Comparison of ENCODE assay signal across 15 cellular contexts in genomic region chr11:44530413-44531115, GRCh38. TPM values are rescaled to one million over a fixed set of nuclear protein-coding genes. Genes with fewer than 3 reads are reported as not detected.
A peak's percentile ranks its signal among the peaks of the same experiment; 100 is the strongest.
DNase-seq lines count a peak whose midpoint lies in the region; ATAC-seq and TF ChIP-seq lines count a peak whose summit lies in the region.
"Had no signal": no experiment of that assay in that cellular context is flagged by ENCODE, and none has a peak within 500 bp of the region (broad histone marks: within the 10 kb centered on the region; RNA-seq: fewer than 3 reads in every experiment).

No MANE protein-coding gene starts in this region.

- no peaks in the 10 kb centered on the region for H3K27me3 ChIP-seq in CD8-positive, alpha-beta memory T cell (ENCODE audit: insufficient read depth, low read length, poor library complexity, severe bottlenecking)
- H3K27me3 ChIP-seq in heart right ventricle, result no peaks in the 10 kb centered on the region

- peak overlapping the region; percentile 74 for H3K27ac ChIP-seq in CD8-positive, alpha-beta memory T cell (ENCODE audit: low read depth, low read length)
- peak overlapping the region in 1 of 10 donors; percentile 44 for H3K27ac ChIP-seq in heart right ventricle
- H3K27ac ChIP-seq: RWPE1 had no signal

- H3K36me3 Mint-ChIP-seq in CD8-positive, alpha-beta memory T cell, result no peaks in the 10 kb centered on the region
- peaks cover 5% of the 10 kb centered on the region for H3K36me3 Mint-ChIP-seq in activated T-helper 1 cell treated with anti-CD3 and anti-CD28 coated beads, Interleukin-12 subunit alpha, Interleukin-12 subunit beta, Interleukin-2, Interleukin-4 antibody, amounts not matched to agents 30 ng/mL and 10 ng/mL and 1 ng/mL, durations not matched to agents 14 hours and 24 hours and 36 hours (ENCODE audit: low read depth)

- H3K4me1 ChIP-seq in CD8-positive, alpha-beta memory T cell (ENCODE audit: insufficient read depth, low read length), result no peaks in the 10 kb centered on the region
- peaks cover 0 to 22% (median 5%) of the 10 kb centered on the region in 9 donors for H3K4me1 ChIP-seq in heart right ventricle

- intact Hi-C loops in activated T-helper 1 cell treated with anti-CD3 and anti-CD28 coated beads, Interleukin-12 subunit alpha, Interleukin-12 subunit beta, Interleukin-2, Interleukin-4 antibody, amounts not matched to agents 30 ng/mL and 10 ng/mL and 1 ng/mL, durations not matched to agents 14 hours and 24 hours and 36 hours (cut with micrococcal nuclease), result loop anchor here (1.0 to 2.0 kb wide), 3 partner anchors 35 to 436 kb away; partner anchors contain the start of genes CD82 and EXT2
- intact Hi-C loops in heart right ventricle (cut with DNase I), result loop anchor here in 5 of 10 donors (10.0 kb wide), 3 partner anchors 96 to 426 kb away; no protein-coding TSS in a partner anchor

- H3K9me3 ChIP-seq in CD8-positive, alpha-beta memory T cell (ENCODE audit: low read length), result no peaks in the 10 kb centered on the region
- no peaks in the 10 kb centered on the region for H3K9me3 ChIP-seq in heart right ventricle

- peak overlapping the region in 2 of 7 donors; percentile 3 to 6 for H3K4me3 Mint-ChIP-seq in CD8-positive, alpha-beta memory T cell
- peak overlapping the region; percentile 68 for H3K4me3 Mint-ChIP-seq in activated T-helper 1 cell treated with anti-CD3 and anti-CD28 coated beads, Interleukin-12 subunit alpha, Interleukin-12 subunit beta, Interleukin-2, Interleukin-4 antibody, amounts not matched to agents 30 ng/mL and 10 ng/mL and 1 ng/mL, durations not matched to agents 14 hours and 24 hours and 36 hours
- H3K4me3 Mint-ChIP-seq: GM23338 had no signal

- peaks cover 6 to 15% of the 10 kb centered on the region in 2 donors for H3K27me3 Mint-ChIP-seq in CD8-positive, alpha-beta memory T cell
- no peaks in the 10 kb centered on the region for H3K27me3 Mint-ChIP-seq in activated T-helper 1 cell treated with anti-CD3 and anti-CD28 coated beads, Interleukin-12 subunit alpha, Interleukin-12 subunit beta, Interleukin-2, Interleukin-4 antibody, amounts not matched to agents 30 ng/mL and 10 ng/mL and 1 ng/mL, durations not matched to agents 14 hours and 24 hours and 36 hours (ENCODE audit: insufficient read depth)

- H3K4me1 Mint-ChIP-seq in CD8-positive, alpha-beta memory T cell, result peaks cover 10 to 14% (median 11%) of the 10 kb centered on the region in 3 donors
- peaks cover 40% of the 10 kb centered on the region for H3K4me1 Mint-ChIP-seq in activated T-helper 1 cell treated with anti-CD3 and anti-CD28 coated beads, Interleukin-12 subunit alpha, Interleukin-12 subunit beta, Interleukin-2, Interleukin-4 antibody, amounts not matched to agents 30 ng/mL and 10 ng/mL and 1 ng/mL, durations not matched to agents 14 hours and 24 hours and 36 hours (ENCODE audit: low read depth)

- ATAC-seq in heart right ventricle, result no peak
- ATAC-seq in GM18520 (IDR thresholded peaks at IDR 0.05; ENCODE audit: unreplicated experiment), result no peak
- ATAC-seq: GM23338 had no signal

- 71 to 81% methylated on average over 9 of the region's 9 CpGs for WGBS in heart right ventricle, 2 donors

- POLR2A ChIA-PET in CD8-positive, alpha-beta memory T cell (lab: Charles Lee), result no interaction called here

- no peaks in the 10 kb centered on the region for H3K9me3 Mint-ChIP-seq in CD8-positive, alpha-beta memory T cell
- H3K9me3 Mint-ChIP-seq in activated T-helper 1 cell treated with anti-CD3 and anti-CD28 coated beads, Interleukin-12 subunit alpha, Interleukin-12 subunit beta, Interleukin-2, Interleukin-4 antibody, amounts not matched to agents 30 ng/mL and 10 ng/mL and 1 ng/mL, durations not matched to agents 14 hours and 24 hours and 36 hours, result no peaks in the 10 kb centered on the region
- H3K9me3 Mint-ChIP-seq: GM23338 had no signal

- DNase-seq in CD8-positive, alpha-beta memory T cell, result no peak
- peak; percentile 16 for DNase-seq in KG1 (lab: John Stamatoyannopoulos, UW)
- DNase-seq in activated T-helper 1 cell treated with anti-CD3 and anti-CD28 coated beads, Interleukin-12 subunit alpha, Interleukin-12 subunit beta, Interleukin-2, Interleukin-4 antibody, amounts not matched to agents 30 ng/mL and 10 ng/mL and 1 ng/mL, durations not matched to agents 14 hours and 24 hours and 36 hours (ENCODE audit: low spot score), result peak; percentile 58
- peak; percentile 71 for DNase-seq in islet precursor cell
- DNase-seq in heart right ventricle, result no peak
- DNase-seq in NCI-H1417 (lab: John Stamatoyannopoulos, UW), result no peak
- DNase-seq in hepatic stellate cell (ENCODE audit: low spot score), result no peak
- DNase-seq: activated CD4-positive, CD25-positive, alpha-beta regulatory T cell treated with anti-CD3 and anti-CD28 coated beads, Interleukin-2, amount 50 U/mL, for 72 hours; aorta; COR-L47; NCI-H2227 treated with DMSO at 0.1 percent for 48 hours; retina had no signal

- CTCF ChIA-PET in CD8-positive, alpha-beta memory T cell (lab: Charles Lee), result no interaction called here

- peak overlapping the region in 3 of 8 donors; percentile 4 to 44 (median 17) for H3K27ac Mint-ChIP-seq in CD8-positive, alpha-beta memory T cell
- H3K27ac Mint-ChIP-seq in activated T-helper 1 cell treated with anti-CD3 and anti-CD28 coated beads, Interleukin-12 subunit alpha, Interleukin-12 subunit beta, Interleukin-2, Interleukin-4 antibody, amounts not matched to agents 30 ng/mL and 10 ng/mL and 1 ng/mL, durations not matched to agents 14 hours and 24 hours and 36 hours, result peak overlapping the region; percentile 89
- H3K27ac Mint-ChIP-seq: GM23338 had no signal

- no peaks in the 10 kb centered on the region for H3K36me3 ChIP-seq in CD8-positive, alpha-beta memory T cell (ENCODE audit: insufficient read depth, low read length)
- no peaks in the 10 kb centered on the region for H3K36me3 ChIP-seq in heart right ventricle

- no peak overlapping the region for H3K4me3 ChIP-seq in CD8-positive, alpha-beta memory T cell (ENCODE audit: low read length)
- no peak overlapping the region for H3K4me3 ChIP-seq in heart right ventricle
- H3K4me3 ChIP-seq: GM23338 had no signal

- TF ChIP-seq CTCF in heart right ventricle (IDR thresholded peaks at IDR 0.05), result no peak

RNA-seq across cellular contexts. Expression of gene CD82, which starts 34.9 kb away (rescaled TPM):
- 100 to 1,000 TPM; 356 to 388 TPM for total RNA-seq in CD8-positive, alpha-beta memory T cell
- polyA plus RNA-seq in CD8-positive, alpha-beta memory T cell, result 131 TPM
- total RNA-seq in activated T-helper 1 cell treated with anti-CD3 and anti-CD28 coated beads, Interleukin-12 subunit alpha, Interleukin-12 subunit beta, Interleukin-2, Interleukin-4 antibody, amounts not matched to agents 30 ng/mL and 10 ng/mL and 1 ng/mL, durations not matched to agents 14 hours and 24 hours and 36 hours, result 499 and 500 TPM in 2 replicates
- 10 to 100 TPM; 25.8 to 66.7 (median 35.2) TPM for total RNA-seq in heart right ventricle
- 10 to 100 TPM; 18.5 to 70.4 TPM for polyA plus RNA-seq in heart right ventricle

Comparison
In these comparisons a context has a peak if more than half of its experiments do, and no peak if none do; other contexts are left out.
1. DNase-seq: peak in KG1 (single experiment), activated T-helper 1 cell treated with anti-CD3 and anti-CD28 coated beads, Interleukin-12 subunit alpha, Interleukin-12 subunit beta, Interleukin-2, Interleukin-4 antibody, amounts not matched to agents 30 ng/mL and 10 ng/mL and 1 ng/mL, durations not matched to agents 14 hours and 24 hours and 36 hours (single experiment) and islet precursor cell (single experiment); none in CD8-positive, alpha-beta memory T cell (0 of 5), heart right ventricle (0 of 2), NCI-H1417 (0 of 3) and hepatic stellate cell (single experiment).